19 cellular contexts compared by ENCODE assay signal in the genomic region with DNA sequence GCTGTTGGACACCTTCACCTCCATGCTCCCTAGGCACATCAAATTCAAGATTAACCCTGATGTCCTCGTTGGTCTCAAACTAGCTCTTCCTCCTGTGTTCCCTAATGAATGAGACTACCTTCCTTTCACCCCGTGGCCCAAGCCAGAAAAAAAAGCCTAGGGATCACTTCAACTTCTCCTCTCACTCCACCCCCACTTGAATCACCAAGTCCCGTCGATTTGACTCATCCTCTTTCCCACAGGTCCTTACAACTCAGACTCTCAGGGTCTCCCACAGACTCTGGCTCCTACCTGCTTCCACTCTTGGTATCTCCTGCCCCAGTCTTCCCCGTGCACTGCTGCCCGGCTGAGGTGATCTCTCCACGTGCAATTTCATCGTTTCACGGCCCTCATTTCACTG.
"Had no signal": no experiment of that assay in that cellular context is flagged by ENCODE, and none has a peak within 500 bp of the region (broad histone marks: within the 10 kb centered on the region; RNA-seq: fewer than 3 reads in every experiment).

No MANE protein-coding gene starts in this region.

- FAIRE-seq: keratinocyte had no signal

- H3K9me3 ChIP-seq: esophagus muscularis mucosa, left ventricle myocardium inferior, prostate gland, right lobe of liver, upper lobe of left lung had no signal

- H3K4me3 ChIP-seq: esophagus muscularis mucosa, left ventricle myocardium inferior, prostate gland, right lobe of liver, upper lobe of left lung had no signal

- H3K4me1 ChIP-seq: left ventricle myocardium inferior, prostate gland, upper lobe of left lung had no signal

- H3K36me3 ChIP-seq: left ventricle myocardium inferior, prostate gland, right lobe of liver, WERI-Rb-1 had no signal

- DNase-seq: activated CD4-positive, alpha-beta T cell treated with anti-CD3 and anti-CD28 coated beads for 4 hours; activated CD8-positive, alpha-beta memory T cell treated with anti-CD3 and anti-CD28 coated beads for 24 hours; activated naive CD4-positive, alpha-beta T cell treated with anti-CD3 and anti-CD28 coated beads, Interleukin-2, amount 50 U/mL, for 16 hours; amygdala; endodermal cell; foreskin fibroblast; head of caudate nucleus; left ventricle myocardium inferior; nucleus accumbens; right lobe of liver; stimulated activated CD4-positive, alpha-beta T cell treated with anti-CD3 and anti-CD28 coated beads, Interleukin-2, amount 100 ng/mL, for 24 hours; stimulated activated naive CD4-positive, alpha-beta T cell treated with Interleukin-2 at 50 U/mL for 16 hours; T-helper 1 cell; upper lobe of left lung; WERI-Rb-1 had no signal

- H3K27ac ChIP-seq: esophagus muscularis mucosa, left ventricle myocardium inferior, prostate gland, right lobe of liver, upper lobe of left lung, WERI-Rb-1 had no signal

- H3K27me3 ChIP-seq: esophagus muscularis mucosa, right lobe of liver, upper lobe of left lung had no signal

- ATAC-seq: natural killer cell treated with Interleukin-12 subunit alpha and Interleukin-12 subunit beta and Interleukin-15 and Interleukin-18, amount 100 ng/mL, for 72 hours; right lobe of liver had no signal
